Comparison of ENCODE assay signal across 8 cellular contexts in the genomic region with DNA sequence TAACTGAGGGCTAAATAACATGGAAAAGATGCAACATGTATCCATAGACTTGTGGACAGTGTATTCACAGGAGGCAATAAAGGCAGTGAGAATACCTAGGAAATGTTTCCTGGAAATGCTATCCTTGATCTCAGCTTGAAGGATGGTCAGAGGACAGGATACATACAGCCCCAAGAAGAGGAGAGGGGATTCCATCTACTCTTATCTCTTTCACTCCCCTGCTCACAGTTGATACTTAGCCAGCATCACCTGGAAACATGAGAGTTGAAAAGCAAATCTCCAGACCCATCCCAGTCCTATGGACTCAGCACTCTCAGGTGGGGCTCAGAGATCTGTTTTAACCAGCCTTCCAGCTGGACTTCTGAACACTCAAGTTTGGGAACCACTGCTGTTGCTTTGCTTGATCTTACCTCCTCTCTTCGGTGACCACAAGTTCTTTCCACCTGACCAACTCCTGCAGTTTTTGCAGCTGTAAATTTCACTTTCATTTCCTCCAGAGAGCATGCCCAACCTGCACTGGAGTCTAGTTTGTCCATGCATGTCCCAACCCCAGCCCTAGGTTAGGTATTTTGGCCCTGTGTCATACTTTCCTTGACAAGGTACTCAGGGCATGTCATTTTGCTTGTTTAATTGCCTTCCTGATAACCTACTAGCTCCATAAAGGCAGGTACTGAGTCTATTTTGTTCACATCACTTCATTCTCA. TPM values are rescaled to one million over a fixed set of nuclear protein-coding genes. Genes with fewer than 3 reads are reported as not detected.
DNase-seq lines count a peak whose midpoint lies in the region; ATAC-seq and TF ChIP-seq lines count a peak whose summit lies in the region.

No MANE protein-coding gene starts in this region.

- no peaks in the 10 kb centered on the region for H3K9me3 Mint-ChIP-seq in activated T-cell treated with anti-CD3 and anti-CD28 coated beads, Interleukin-2, amount 50 U/mL, for 72 hours
- H3K9me3 Mint-ChIP-seq in activated naive CD4-positive, alpha-beta T cell treated with anti-CD3 and anti-CD28 coated beads, Interleukin-2, amount 50 U/mL, for 72 hours = no peaks in the 10 kb centered on the region

- H3K4me1 Mint-ChIP-seq in activated T-cell treated with anti-CD3 and anti-CD28 coated beads, Interleukin-2, amount 50 U/mL, for 72 hours (ENCODE audit: low read depth) = peaks cover 55% of the 10 kb centered on the region

- H3K4me1 ChIP-seq in transverse colon = peaks cover 23 to 74% (median 53%) of the 10 kb centered on the region in 4 donors

- no peaks in the 10 kb centered on the region for H3K27me3 ChIP-seq in transverse colon
- H3K27me3 ChIP-seq in WERI-Rb-1 (ENCODE audit: insufficient read depth, low read depth, severe bottlenecking) = no peaks in the 10 kb centered on the region

- intact Hi-C loops in transverse colon (cut with DNase I; ENCODE audit: low total_unique reads) (no loop called here), left cardiac atrium (cut with DNase I) (no loop called here)

- no peaks in the 10 kb centered on the region for H3K27me3 Mint-ChIP-seq in activated T-cell treated with anti-CD3 and anti-CD28 coated beads, Interleukin-2, amount 50 U/mL, for 72 hours (ENCODE audit: low read depth)

- H3K27ac Mint-ChIP-seq in activated T-cell treated with anti-CD3 and anti-CD28 coated beads, Interleukin-2, amount 50 U/mL, for 72 hours = peak overlapping the region; percentile 34
- H3K27ac Mint-ChIP-seq in activated naive CD4-positive, alpha-beta T cell treated with anti-CD3 and anti-CD28 coated beads, Interleukin-2, amount 50 U/mL, for 72 hours = peak overlapping the region; percentile 40 to 88

- H3K36me3 ChIP-seq in transverse colon = no peaks in the 10 kb centered on the region
- no peaks in the 10 kb centered on the region for H3K36me3 ChIP-seq in WERI-Rb-1

- no peak for TF ChIP-seq POLR2A in transverse colon (IDR thresholded peaks at IDR 0.05)

- peak; percentile 60 to 70 for ATAC-seq in activated T-cell treated with anti-CD3 and anti-CD28 coated beads, Interleukin-2, amount 50 U/mL, for 72 hours (replicated peaks in 1 of 2)
- peak; percentile 90 for ATAC-seq in HG03060 (IDR thresholded peaks at IDR 0.05; ENCODE audit: low read depth, unreplicated experiment)
- ATAC-seq in activated naive CD4-positive, alpha-beta T cell treated with anti-CD3 and anti-CD28 coated beads, Interleukin-2, amount 50 U/mL, for 72 hours = peak; percentile 60 to 84
- no peak for ATAC-seq in left cardiac atrium

- WGBS in transverse colon (ENCODE audit: low coverage in 1 of 2), 2 donors = 46 to 60% methylated on average over 1 of the region's 1 CpG

- H3K36me3 Mint-ChIP-seq in activated T-cell treated with anti-CD3 and anti-CD28 coated beads, Interleukin-2, amount 50 U/mL, for 72 hours (ENCODE audit: insufficient read depth in 2 of 2) = peaks cover 0 to 2% of the 10 kb centered on the region in 2 donors
- H3K36me3 Mint-ChIP-seq in activated naive CD4-positive, alpha-beta T cell treated with anti-CD3 and anti-CD28 coated beads, Interleukin-2, amount 50 U/mL, for 72 hours = peaks cover 0 to 32% of the 10 kb centered on the region in 2 donors

- H3K4me3 ChIP-seq in transverse colon (no peak overlapping the region), WERI-Rb-1 (ENCODE audit: low read depth, low read length) (no peak overlapping the region)

- peak overlapping the region in 3 of 4 donors; percentile 4 to 38 (median 6) for H3K27ac ChIP-seq in transverse colon
- H3K27ac ChIP-seq in WERI-Rb-1 = no peak overlapping the region

- peak overlapping the region; percentile 56 to 60 for H3K4me3 Mint-ChIP-seq in activated T-cell treated with anti-CD3 and anti-CD28 coated beads, Interleukin-2, amount 50 U/mL, for 72 hours

- TF ChIP-seq CTCF in transverse colon (IDR thresholded peaks at IDR 0.05) = no peak
- TF ChIP-seq CTCF in WERI-Rb-1 (IDR thresholded peaks at IDR 0.05; ENCODE audit: low read depth, low read length) = no peak

- H3K9me3 ChIP-seq in transverse colon (no peaks in the 10 kb centered on the region), WERI-Rb-1 (ENCODE audit: severe bottlenecking) (no peaks in the 10 kb centered on the region)

- no peak for TF ChIP-seq EP300 in transverse colon (IDR thresholded peaks at IDR 0.05; ENCODE audit: low read depth)

- DNase-seq in activated T-cell treated with anti-CD3 and anti-CD28 coated beads, Interleukin-2, amount 50 U/mL, for 72 hours = peak; percentile 12 to 19
- no peak for DNase-seq in activated T-cell treated with anti-CD3 and anti-CD28 coated beads, Interleukin-2, amount 50 U/mL, for 1 hour
- DNase-seq in activated naive CD4-positive, alpha-beta T cell treated with anti-CD3 and anti-CD28 coated beads, Interleukin-2, amount 50 U/mL, for 72 hours (ENCODE audit: low spot score in 2 of 2) = no peak
- DNase-seq in transverse colon (peak; percentile 56), WERI-Rb-1 (no peak), left cardiac atrium (no peak)
- no peak for DNase-seq in stimulated activated CD4-positive, alpha-beta T cell treated with anti-CD3 and anti-CD28 coated beads, Interleukin-2, amount 100 ng/mL, for 48 hours

- in situ Hi-C loops in transverse colon (cut with MboI; ENCODE audit: low pct_ligation_motif_present in 1 of 4, low pct_unique_long_range_greater_than_20kb in 1 of 4, low sequenced_read_pairs in 3 of 4) = no loop called here

RNA-seq across cellular contexts. Expression of a gene that starts 10.4 kb away (rescaled TPM):
- total RNA-seq in activated T-cell treated with anti-CD3 and anti-CD28 coated beads, Interleukin-2, amount 50 U/mL, for 72 hours = 10 to 100 TPM; 14.0 to 18.9 TPM
- total RNA-seq in activated naive CD4-positive, alpha-beta T cell treated with anti-CD3 and anti-CD28 coated beads, Interleukin-2, amount 50 U/mL, for 72 hours = 10 to 100 TPM; 15.1 to 15.2 TPM
- total RNA-seq in transverse colon (100 to 1,000 TPM in 2 of 4 donors, 10 to 100 TPM in 1, 1 to 10 TPM in 1; 9.2 to 192 (median 107) TPM), left cardiac atrium (10 to 100 TPM; 26.0 to 29.4 TPM)

Comparison
In these comparisons a context has a peak if more than half of its experiments do, and no peak if none do; other contexts are left out.
1. DNase-seq: peak in activated T-cell treated with anti-CD3 and anti-CD28 coated beads, Interleukin-2, amount 50 U/mL, for 72 hours (2 of 2) and transverse colon (single experiment); none in activated T-cell treated with anti-CD3 and anti-CD28 coated beads, Interleukin-2, amount 50 U/mL, for 1 hour (single experiment), activated naive CD4-positive, alpha-beta T cell treated with anti-CD3 and anti-CD28 coated beads, Interleukin-2, amount 50 U/mL, for 72 hours (0 of 2), WERI-Rb-1 (single experiment), left cardiac atrium (single experiment) and stimulated activated CD4-positive, alpha-beta T cell treated with anti-CD3 and anti-CD28 coated beads, Interleukin-2, amount 100 ng/mL, for 48 hours (0 of 2).
2. ATAC-seq: peak in activated T-cell treated with anti-CD3 and anti-CD28 coated beads, Interleukin-2, amount 50 U/mL, for 72 hours (2 of 2), HG03060 (single experiment) and activated naive CD4-positive, alpha-beta T cell treated with anti-CD3 and anti-CD28 coated beads, Interleukin-2, amount 50 U/mL, for 72 hours (2 of 2); none in left cardiac atrium (0 of 2).